8 cellular contexts compared by ENCODE assay signal in genomic region chr15:44584162-44584749, GRCh38. TPM values are rescaled to one million over a fixed set of nuclear protein-coding genes. Genes with fewer than 3 reads are reported as not detected.
A peak's percentile ranks its signal among the peaks of the same experiment; 100 is the strongest.
DNase-seq lines count a peak whose midpoint lies in the region; ATAC-seq and TF ChIP-seq lines count a peak whose summit lies in the region.

No MANE protein-coding gene starts in this region.

- no peaks in the 10 kb centered on the region for H3K36me3 Mint-ChIP-seq in IgD-negative memory B cell

- no peaks in the 10 kb centered on the region for H3K4me1 ChIP-seq in osteoblast (ENCODE audit: insufficient read depth, low read length)

- no peak overlapping the region for H3K4me2 ChIP-seq in osteoblast (ENCODE audit: insufficient read depth, low read length)

- no peak overlapping the region for H3K27ac ChIP-seq in osteoblast (ENCODE audit: low read depth, low read length)

- peak; percentile 78 for DNase-seq in D341Med (ENCODE audit: low spot score)
- peak; percentile 34 for DNase-seq in effector CD4-positive, alpha-beta T cell
- no peak for DNase-seq in osteoblast (ENCODE audit: insufficient read length, low spot score, missing footprints)
- no peak for DNase-seq in NCI-H1436 (lab: John Stamatoyannopoulos, UW)

- no peak overlapping the region for H2AFZ ChIP-seq in osteoblast (ENCODE audit: low read length)

- peaks cover 2 to 9% (median 2%) of the 10 kb centered on the region in 3 donors for H3K4me1 Mint-ChIP-seq in IgD-negative memory B cell

- peak; percentile 54 for TF ChIP-seq CTCF in osteoblast (IDR thresholded peaks at IDR 0.05; ENCODE audit: extremely low read depth, low read depth, low read length)

- no peaks in the 10 kb centered on the region for H3K9me3 Mint-ChIP-seq in IgD-negative memory B cell

- no peaks in the 10 kb centered on the region for H3K27me3 ChIP-seq in osteoblast (ENCODE audit: insufficient read depth, low read length)

- H3K27me3 Mint-ChIP-seq in IgD-negative memory B cell, result no peaks in the 10 kb centered on the region

- H3K79me2 ChIP-seq in osteoblast (ENCODE audit: insufficient read depth, low read length), result no peaks in the 10 kb centered on the region

- ATAC-seq in activated CD4-positive, CD25-positive, alpha-beta regulatory T cell treated with anti-CD3 and anti-CD28 coated beads, Interleukin-2, amount 50 U/mL, for 24 hours, result peak; percentile 84 to 85
- no peak for ATAC-seq in HG03460 (IDR thresholded peaks at IDR 0.05; ENCODE audit: unreplicated experiment)
- no peak for ATAC-seq in GM21447 (IDR thresholded peaks at IDR 0.05; ENCODE audit: unreplicated experiment)

- peak overlapping the region in 2 of 3 donors; percentile 31 to 33 for H3K27ac Mint-ChIP-seq in IgD-negative memory B cell

- no peaks in the 10 kb centered on the region for H3K9me3 ChIP-seq in osteoblast (ENCODE audit: low read depth, low read length)

- H3K4me3 Mint-ChIP-seq in IgD-negative memory B cell, result peak overlapping the region in 1 of 4 donors; percentile 69

- H3K4me3 ChIP-seq in osteoblast (ENCODE audit: insufficient read depth, low read length), result no peak overlapping the region

- H4K20me1 ChIP-seq in osteoblast (ENCODE audit: insufficient read depth, low read length), result no peaks in the 10 kb centered on the region

- peaks cover 46% of the 10 kb centered on the region for H3K36me3 ChIP-seq in osteoblast (ENCODE audit: insufficient read depth, low read length)

RNA-seq across cellular contexts. Expression of gene EIF3J, which starts 47.3 kb away (rescaled TPM):
- polyA plus RNA-seq in IgD-negative memory B cell, result 15.4 TPM
- 36.2 and 39.2 TPM in 2 replicates for total RNA-seq in osteoblast

Comparison
In these comparisons a context has a peak if more than half of its experiments do, and no peak if none do; other contexts are left out.
1. DNase-seq: peak in D341Med (single experiment) and effector CD4-positive, alpha-beta T cell (single experiment); none in osteoblast (single experiment) and NCI-H1436 (single experiment).
2. ATAC-seq: peak in activated CD4-positive, CD25-positive, alpha-beta regulatory T cell treated with anti-CD3 and anti-CD28 coated beads, Interleukin-2, amount 50 U/mL, for 24 hours (2 of 2); none in HG03460 (single experiment) and GM21447 (single experiment).